In genomic region chr19:35716735-35716984, GRCh38 we compare ENCODE assay signal across 6 cellular contexts. TPM values are rescaled to one million over a fixed set of nuclear protein-coding genes. Genes with fewer than 3 reads are reported as not detected.
DNase-seq lines count a peak whose midpoint lies in the region; ATAC-seq and TF ChIP-seq lines count a peak whose summit lies in the region.

No MANE protein-coding gene starts in this region.

- H4K12ac ChIP-seq in trophoblast cell (ENCODE audit: low read depth, low read length) = peak overlapping the region; percentile 43

- no peak for TF ChIP-seq CTCF in dorsolateral prefrontal cortex (IDR thresholded peaks at IDR 0.05 in 54 of 56, conservative IDR thresholded peaks at IDR 0.05 in 2 of 56; ENCODE audit: low read depth in 1 of 56, partially characterized antibody in 56 of 56)

- intact Hi-C loops in dorsolateral prefrontal cortex (cut with DNase I) = loop anchor here (1.0 to 5.0 kb wide), 5 partner anchors 14 to 172 kb away; partner anchors contain the start of genes COX6B1 (in 1 of the 2) and TMEM147 (in 1 of the 2)

- DNase-seq in DMS79 treated with DMSO at 0.1 percent for 48 hours (lab: John Stamatoyannopoulos, UW) (peak; percentile 64), dorsolateral prefrontal cortex (peak in 4 of 10 donors; percentile 42 to 81 (median 60)), trophoblast cell (no peak), NCI-H2081 (lab: John Stamatoyannopoulos, UW) (no peak)
- no peak for DNase-seq in stimulated activated CD4-positive, alpha-beta T cell treated with anti-CD3 and anti-CD28 coated beads, Interleukin-12 subunit alpha, Interleukin-12 subunit beta, amount 100 ng/mL, for 4 hours

- H3K23ac ChIP-seq in trophoblast cell (ENCODE audit: low read length) = no peak overlapping the region

- peak overlapping the region; percentile 47 for H2AFZ ChIP-seq in trophoblast cell (ENCODE audit: insufficient read depth, low read length, poor library complexity)

- peak overlapping the region; percentile 98 for H3K4me2 ChIP-seq in trophoblast cell (ENCODE audit: low read length)

- H3K4ac ChIP-seq in trophoblast cell (ENCODE audit: low read depth, low read length) = peak overlapping the region; percentile 18

- no peak overlapping the region for H2BK120ac ChIP-seq in trophoblast cell (ENCODE audit: insufficient read depth, low read length, poor library complexity)

- peaks cover 19 to 20% of the 10 kb centered on the region in 2 experiments for H3K36me3 ChIP-seq in trophoblast cell (ENCODE audit: control insufficient read depth in 1 of 2, insufficient read depth in 2 of 2, low read length in 2 of 2)

- H3K9me3 ChIP-seq in trophoblast cell (ENCODE audit: insufficient read depth, low read depth, low read length) = no peaks in the 10 kb centered on the region

- H3K27ac ChIP-seq in dorsolateral prefrontal cortex = peak overlapping the region; percentile 59 to 97 (median 93)
- peak overlapping the region; percentile 32 for H3K27ac ChIP-seq in trophoblast cell (ENCODE audit: low read depth, low read length)

- WGBS in trophoblast cell (ENCODE audit: extremely low coverage, insufficient coverage, insufficient read length) = no CpG with 5 or more reads among the region's 20 CpGs

- peaks cover 10 to 15% of the 10 kb centered on the region in 2 experiments for H3K4me1 ChIP-seq in trophoblast cell (ENCODE audit: control insufficient read depth in 1 of 2, insufficient read depth in 2 of 2, low read length in 2 of 2)

- H2BK5ac ChIP-seq in trophoblast cell (ENCODE audit: low read depth, low read length, poor library complexity) = no peak overlapping the region

- H3K27me3 ChIP-seq in dorsolateral prefrontal cortex = no peaks in the 10 kb centered on the region
- no peaks in the 10 kb centered on the region for H3K27me3 ChIP-seq in trophoblast cell (ENCODE audit: insufficient read depth, low read length)

- peaks cover 6% of the 10 kb centered on the region for H3K79me1 ChIP-seq in trophoblast cell (ENCODE audit: low read length)

- peak overlapping the region; percentile 6 for H4K91ac ChIP-seq in trophoblast cell (ENCODE audit: low read depth, low read length)

- H2AK5ac ChIP-seq in trophoblast cell (ENCODE audit: low read length) = no peak overlapping the region

- peaks cover 10% of the 10 kb centered on the region for H3K79me2 ChIP-seq in trophoblast cell (ENCODE audit: control insufficient read depth, insufficient read depth, low read length, poor library complexity)

- peak overlapping the region; percentile 82 for H4K8ac ChIP-seq in trophoblast cell (ENCODE audit: low read depth, low read length)

- H3K18ac ChIP-seq in trophoblast cell (ENCODE audit: low read length) = peak overlapping the region; percentile 15

- peak overlapping the region; percentile 79 for H3K9ac ChIP-seq in trophoblast cell (ENCODE audit: low read length)

- peak overlapping the region; percentile 19 for H3K14ac ChIP-seq in trophoblast cell (ENCODE audit: low read length)

- H3K4me3 ChIP-seq in dorsolateral prefrontal cortex (peak overlapping the region; percentile 62 to 100 (median 90)), trophoblast cell (ENCODE audit: low read depth, low read length) (peak overlapping the region; percentile 78)

- peak; percentile 22 for ATAC-seq in HG03097 (IDR thresholded peaks at IDR 0.05; ENCODE audit: low FRiP score, unreplicated experiment)

- no peak overlapping the region for H2BK12ac ChIP-seq in trophoblast cell (ENCODE audit: low read length)

RNA-seq across cellular contexts. Expression of gene KMT2B, which starts 1.1 kb away (rescaled TPM):
- total RNA-seq in dorsolateral prefrontal cortex = 10 to 100 TPM; 24.7 to 47.4 (median 32.9) TPM
- 18.4 and 20.0 TPM in 2 replicates for polyA plus RNA-seq in trophoblast cell (2013)

RNA-seq across cellular contexts. Expression of gene ZBTB32, which starts 12.3 kb away (rescaled TPM):
- under 1 TPM in 1 of 120 experiments, not detected in 119; 0.54 TPM for total RNA-seq in dorsolateral prefrontal cortex
- not detected in 2 replicates for polyA plus RNA-seq in trophoblast cell (2013)

RNA-seq across cellular contexts. Expression of gene IGFLR1, which starts 25.6 kb away (rescaled TPM):
- total RNA-seq in dorsolateral prefrontal cortex = 10 to 100 TPM in 17 of 120 experiments, 1 to 10 TPM in 103; 1.6 to 16.9 (median 5.9) TPM
- polyA plus RNA-seq in trophoblast cell (2013) = 4.2 and 5.3 TPM in 2 replicates

RNA-seq across cellular contexts. Expression of gene U2AF1L4, which starts 28.6 kb away (rescaled TPM):
- 10 to 100 TPM in 119 of 120 experiments, 1 to 10 TPM in 1; 9.6 to 45.3 (median 29.3) TPM for total RNA-seq in dorsolateral prefrontal cortex
- polyA plus RNA-seq in trophoblast cell (2013) = 12.1 and 12.4 TPM in 2 replicates

RNA-seq across cellular contexts. Expression of gene PSENEN, which starts 28.8 kb away (rescaled TPM):
- total RNA-seq in dorsolateral prefrontal cortex = 10 to 100 TPM; 31.7 to 63.6 (median 46.4) TPM
- polyA plus RNA-seq in trophoblast cell (2013) = 119 and 123 TPM in 2 replicates
